In the genomic region with DNA sequence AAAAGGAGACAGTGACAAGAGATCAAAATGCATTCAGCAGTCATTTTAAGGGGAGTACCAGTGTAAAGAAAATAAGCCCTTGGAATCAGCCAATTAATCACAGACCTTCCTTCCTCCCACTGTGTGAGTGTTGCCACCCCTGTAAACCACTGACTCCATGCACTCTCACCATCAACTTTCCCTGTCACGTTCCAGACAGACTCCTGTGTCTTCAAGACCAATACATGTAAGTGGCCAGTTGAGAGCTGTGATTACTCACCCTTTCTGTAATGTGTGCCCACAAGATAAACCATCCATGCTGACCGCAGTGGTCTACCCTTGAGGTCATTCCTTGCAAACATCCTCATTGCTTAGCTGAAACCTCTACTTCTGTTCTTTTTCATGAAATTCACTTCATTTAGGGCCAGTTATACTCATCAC, we compare ENCODE assay signal across 1 cellular context.
TF ChIP-seq lines count a peak whose summit lies in the region.

No MANE protein-coding gene starts in this region.

TF ChIP-seq in H1, 55 proteins besides CTCF, POLR2A, EP300 and RAD21 (continued from another document):
- TF ChIP-seq ZNF274 (IDR thresholded peaks at IDR 0.05; ENCODE audit: borderline replicate concordance, extremely low read depth, low read length), result no peak
